In the genomic region with DNA sequence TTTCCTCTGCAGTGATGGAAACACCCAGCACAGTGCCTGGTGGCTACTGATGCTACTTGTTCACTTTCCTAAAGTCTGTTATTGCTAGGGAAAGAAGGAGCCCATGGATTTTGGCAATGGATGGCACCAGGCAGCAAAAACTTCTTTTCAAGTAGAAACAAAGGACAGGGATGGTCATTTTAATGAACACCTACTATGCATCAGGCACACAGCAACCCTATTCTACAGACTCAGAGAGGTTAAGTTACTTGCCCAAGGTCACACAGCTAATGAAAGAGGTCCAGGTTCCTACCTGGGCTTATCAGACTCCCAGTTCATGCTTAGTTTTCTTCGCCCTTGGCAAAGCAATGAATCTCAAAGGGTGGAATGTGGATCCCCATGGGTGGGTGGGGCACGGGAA, we compare ENCODE assay signal across 1 cellular context.
TF ChIP-seq lines count a peak whose summit lies in the region.

No MANE protein-coding gene starts in this region.

TF ChIP-seq in H1, 55 proteins besides CTCF, POLR2A, EP300 and RAD21:
- TF ChIP-seq ZNF274 (IDR thresholded peaks at IDR 0.05; ENCODE audit: borderline replicate concordance, extremely low read depth, low read length) (no peak), KDM1A (IDR thresholded peaks at IDR 0.05; ENCODE audit: borderline replicate concordance, low read length) (peak; percentile 32; the same call in 1 of the 2 replicates)
